In the genomic region with DNA sequence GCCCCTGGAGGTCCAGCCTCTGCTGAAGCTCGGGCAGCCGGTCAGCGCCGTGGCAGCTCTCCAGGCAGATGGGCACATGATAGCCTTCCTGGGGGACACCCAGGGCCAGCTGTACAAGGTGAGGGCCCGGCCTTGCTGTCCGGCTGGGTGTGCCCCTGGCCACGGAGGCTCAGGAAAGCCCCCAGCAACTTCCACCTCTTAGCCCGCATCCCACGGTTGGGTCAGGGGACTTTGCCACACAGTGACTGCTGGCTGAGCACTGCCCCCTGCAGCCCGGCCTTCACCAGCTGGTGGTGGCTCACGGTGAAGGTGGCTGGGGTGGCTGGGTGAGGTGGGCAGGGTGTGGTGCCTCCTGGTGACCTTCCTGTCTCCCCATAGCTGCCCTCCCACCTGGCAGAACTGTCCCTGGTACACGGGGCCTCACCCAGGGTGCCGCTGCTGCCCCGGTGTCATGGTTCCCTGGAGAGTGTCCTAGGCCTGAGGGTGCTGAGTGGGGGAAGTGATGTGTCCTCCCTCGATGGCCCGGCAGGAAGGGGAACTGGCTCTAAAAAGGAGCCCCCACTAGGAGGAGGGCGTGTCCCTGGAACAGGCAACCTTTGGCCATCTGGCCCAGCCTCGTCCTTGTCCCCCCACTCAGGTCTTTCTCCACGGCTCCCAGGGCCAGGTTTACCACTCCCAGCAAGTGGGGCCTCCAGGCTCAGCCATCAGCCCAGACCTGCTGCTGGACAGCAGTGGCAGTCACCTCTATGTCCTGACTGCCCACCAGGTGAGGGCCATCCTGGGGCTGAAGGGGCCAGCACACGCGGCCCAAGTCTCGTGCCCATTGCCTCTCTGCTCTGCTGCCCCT, we compare ENCODE assay signal across 20 cellular contexts. TPM values are rescaled to one million over a fixed set of nuclear protein-coding genes. Genes with fewer than 3 reads are reported as not detected.
DNase-seq lines count a peak whose midpoint lies in the region; TF ChIP-seq lines count a peak whose summit lies in the region.
"Had no signal": no experiment of that assay in that cellular context is flagged by ENCODE, and none has a peak within 500 bp of the region (broad histone marks: within the 10 kb centered on the region; RNA-seq: fewer than 3 reads in every experiment).

No MANE protein-coding gene starts in this region.

- H3K27me3 ChIP-seq in H9 (ENCODE audit: insufficient read depth, low read length), result no peaks in the 10 kb centered on the region
- peaks cover 0 to 91% (median 0%) of the 10 kb centered on the region in 45 donors for H3K27me3 ChIP-seq in dorsolateral prefrontal cortex
- no peaks in the 10 kb centered on the region for H3K27me3 ChIP-seq in sigmoid colon
- H3K27me3 ChIP-seq in MM.1S (replicated peaks; ENCODE audit: insufficient read depth, low read length), result peaks cover 25% of the 10 kb centered on the region
- H3K27me3 ChIP-seq: heart left ventricle had no signal

- H3K4me2 ChIP-seq in H9 (ENCODE audit: insufficient read depth, insufficient read length, low read length) (no peak overlapping the region), MM.1S (ENCODE audit: low read depth, low read length) (no peak overlapping the region)
- H3K4me2 ChIP-seq: KMS-11 had no signal

- H2BK15ac ChIP-seq in H9 (ENCODE audit: low read depth, low read length), result no peak overlapping the region

- no peak overlapping the region for H3K4me3 Mint-ChIP-seq in H9
- H3K4me3 Mint-ChIP-seq: activated naive CD4-positive, alpha-beta T cell treated with anti-CD3 and anti-CD28 coated beads for 36 hours; nephron had no signal

- H2AFZ ChIP-seq in H9 (ENCODE audit: low read length) (no peak overlapping the region), MM.1S (ENCODE audit: low read length) (no peak overlapping the region)

- H2AK5ac ChIP-seq in H9 (ENCODE audit: insufficient read length, low read length), result no peak overlapping the region

- H3K4me1 ChIP-seq in H9 (ENCODE audit: insufficient read depth, low read length) (no peaks in the 10 kb centered on the region), sigmoid colon (peaks cover 0 to 34% (median 16%) of the 10 kb centered on the region in 4 donors), MM.1S (ENCODE audit: low read length) (no peaks in the 10 kb centered on the region)

- no peak overlapping the region for H2BK20ac ChIP-seq in H9 (ENCODE audit: low read depth, low read length, poor library complexity, severe bottlenecking)

- H2BK5ac ChIP-seq in H9 (ENCODE audit: insufficient read length, low read length), result no peak overlapping the region

- intact Hi-C loops in dorsolateral prefrontal cortex (cut with DNase I), result no loop called here
- intact Hi-C loops in sigmoid colon (cut with DNase I), result no loop called here

- H3K36me3 ChIP-seq in sigmoid colon (peaks cover 0 to 38% (median 0%) of the 10 kb centered on the region in 4 donors), MM.1S (replicated peaks; ENCODE audit: insufficient read depth, low read length) (no peaks in the 10 kb centered on the region)
- H3K36me3 ChIP-seq: heart left ventricle had no signal

- no peaks in the 10 kb centered on the region for H3K79me1 ChIP-seq in H9 (ENCODE audit: insufficient read depth, low read depth, low read length, poor library complexity, severe bottlenecking)

- H3K18ac ChIP-seq in H9 (ENCODE audit: insufficient read length, low read depth, low read length), result no peak overlapping the region

- TF ChIP-seq POLR2A in sigmoid colon (IDR thresholded peaks at IDR 0.05), result no peak

- H2BK120ac ChIP-seq in H9 (ENCODE audit: low read depth, low read length, poor library complexity, severe bottlenecking), result no peak overlapping the region

- no peaks in the 10 kb centered on the region for H3K9me2 ChIP-seq in MM.1S (replicated peaks; ENCODE audit: insufficient read depth, low read length)

- no peak overlapping the region for H3T11ph ChIP-seq in H9 (ENCODE audit: low read length)

- H3K23me2 ChIP-seq in H9 (ENCODE audit: insufficient read length, low read depth, low read length, poor library complexity, severe bottlenecking), result no peaks in the 10 kb centered on the region

- no peaks in the 10 kb centered on the region for H3K9me3 ChIP-seq in H9 (ENCODE audit: control insufficient read depth, low read depth, low read length)
- no peaks in the 10 kb centered on the region for H3K9me3 ChIP-seq in sigmoid colon
- no peaks in the 10 kb centered on the region for H3K9me3 ChIP-seq in MM.1S (replicated peaks; ENCODE audit: insufficient read depth, low read length)
- H3K9me3 ChIP-seq: heart left ventricle had no signal

- no peaks in the 10 kb centered on the region for H3K79me2 ChIP-seq in H9 (ENCODE audit: insufficient read depth, low read length)
- no peaks in the 10 kb centered on the region for H3K79me2 ChIP-seq in MM.1S (ENCODE audit: low read length)

- H4K91ac ChIP-seq in H9 (ENCODE audit: insufficient read length, low read depth, low read length), result no peak overlapping the region

- no peak for TF ChIP-seq EP300 in sigmoid colon (IDR thresholded peaks at IDR 0.05)

- H3K27ac Mint-ChIP-seq in H9, result no peak overlapping the region
- H3K27ac Mint-ChIP-seq: activated naive CD4-positive, alpha-beta T cell treated with anti-CD3 and anti-CD28 coated beads for 36 hours; nephron had no signal

- H3K4ac ChIP-seq in H9 (ENCODE audit: low read depth, low read length), result no peak overlapping the region

- H3K27ac ChIP-seq in H9 (ENCODE audit: insufficient read length, low read depth, low read length) (no peak overlapping the region), dorsolateral prefrontal cortex (peak overlapping the region in 55 of 59 donors; percentile 38 to 99 (median 95)), sigmoid colon (peak overlapping the region in 3 of 4 donors; percentile 14 to 86 (median 86)), MM.1S (ENCODE audit: low read length) (no peak overlapping the region)
- H3K27ac ChIP-seq: epithelial cell of prostate, heart left ventricle, KMS-11 had no signal

- TF ChIP-seq CTCF in H9 (conservative IDR thresholded peaks at IDR 0.05) (no peak; the same call in 2 of the 3 replicates), dorsolateral prefrontal cortex (IDR thresholded peaks at IDR 0.05 in 54 of 56, conservative IDR thresholded peaks at IDR 0.05 in 2 of 56; ENCODE audit: low read depth in 1 of 56, partially characterized antibody in 56 of 56) (peak in 16 of 56 donors; percentile 9 to 38 (median 26)), sigmoid colon (IDR thresholded peaks at IDR 0.05) (no peak), MM.1S (IDR thresholded peaks at IDR 0.05; ENCODE audit: low read length) (no peak)

- peaks cover 7% of the 10 kb centered on the region; the same call in 1 of the 2 replicates for H3K27me3 Mint-ChIP-seq in H9 (ENCODE audit: low read depth)

- H4K20me1 ChIP-seq in H9 (ENCODE audit: control insufficient read depth, insufficient read depth, insufficient read length), result no peaks in the 10 kb centered on the region
- no peaks in the 10 kb centered on the region for H4K20me1 ChIP-seq in MM.1S (ENCODE audit: insufficient read depth, low read length)

- no peak overlapping the region for H4K5ac ChIP-seq in H9 (ENCODE audit: insufficient read length, low read depth, low read length)

- DNase-seq in activated CD8-positive, alpha-beta memory T cell treated with anti-CD3 and anti-CD28 coated beads, Interleukin-2, amount 50 U/mL, for 4 hours, result peak; percentile 14
- no peak for DNase-seq in activated CD8-positive, alpha-beta memory T cell treated with anti-CD3 and anti-CD28 coated beads for 24 hours
- DNase-seq in H9 (peak; percentile 28), dorsolateral prefrontal cortex (peak in 5 of 10 donors; percentile 23 to 44 (median 33)), sigmoid colon (no peak), HK-2 (ENCODE audit: unreplicated experiment) (no peak), MM.1S (no peak), NCI-H1930 (lab: John Stamatoyannopoulos, UW) (no peak)
- DNase-seq: activated CD4-positive, alpha-beta T cell treated with anti-CD3 and anti-CD28 coated beads, Interleukin-2, amount 50 U/mL, for 4 hours; activated naive CD4-positive, alpha-beta T cell treated with anti-CD3 and anti-CD28 coated beads for 36 hours; central memory CD4-positive, alpha-beta T cell; NCI-H187; NCI-H524 treated with DMSO at 0.1 percent for 48 hours had no signal

- H2BK12ac ChIP-seq in H9 (ENCODE audit: insufficient read length, low read depth, low read length), result no peak overlapping the region

- peaks cover 26 to 60% of the 10 kb centered on the region in 2 experiments for H3K9me3 Mint-ChIP-seq in H9
- H3K9me3 Mint-ChIP-seq: activated naive CD4-positive, alpha-beta T cell treated with anti-CD3 and anti-CD28 coated beads for 36 hours had no signal

- no peak overlapping the region for H3K14ac ChIP-seq in H9 (ENCODE audit: insufficient read depth, low read length)

- H3K56ac ChIP-seq in H9 (ENCODE audit: insufficient read length, low read depth, low read length), result no peak overlapping the region

- no CpG with 5 or more reads among the region's 22 CpGs for WGBS in H9 (ENCODE audit: extremely low coverage, insufficient read length, low lambda C conversion rate)
- 70 to 78% methylated on average over 22 of the region's 22 CpGs for WGBS in sigmoid colon, 2 donors

- H3F3A ChIP-seq in MM.1S (ENCODE audit: insufficient read depth, low read length), result no peaks in the 10 kb centered on the region

- H3K4me3 ChIP-seq in dorsolateral prefrontal cortex, result peak overlapping the region in 44 of 59 donors; percentile 13 to 80 (median 64)
- no peak overlapping the region for H3K4me3 ChIP-seq in sigmoid colon
- no peak overlapping the region for H3K4me3 ChIP-seq in MM.1S (ENCODE audit: low read length)
- H3K4me3 ChIP-seq: heart left ventricle had no signal

- H3K23ac ChIP-seq in H9 (ENCODE audit: insufficient read length, low read depth, low read length), result no peak overlapping the region

- H3K36me3 Mint-ChIP-seq in H9 (ENCODE audit: insufficient read depth in 1 of 3, low read depth in 3 of 3), result no peaks in the 10 kb centered on the region; a peak in 3 of 7 replicates

- H3K9ac ChIP-seq in H9 (ENCODE audit: extremely low read depth, insufficient read length, low read length) (no peak overlapping the region), MM.1S (ENCODE audit: low read length) (no peak overlapping the region)
- H3K9ac ChIP-seq: KMS-11 had no signal

- H4K8ac ChIP-seq in H9 (replicated peaks; ENCODE audit: insufficient read length, low read depth, low read length), result no peak overlapping the region

- peaks cover 4 to 6% of the 10 kb centered on the region in 2 experiments; a peak in 3 of 4 replicates for H3K4me1 Mint-ChIP-seq in H9

RNA-seq across cellular contexts. Expression of gene PLXNB3, which starts 4.5 kb away (rescaled TPM):
- total RNA-seq in H9 (2021), result 1.8 and 1.9 TPM in 2 replicates
- 100 to 1,000 TPM in 98 of 120 experiments, 10 to 100 TPM in 22; 22.2 to 541 (median 140) TPM for total RNA-seq in dorsolateral prefrontal cortex
- total RNA-seq in sigmoid colon, result 10 to 100 TPM in 3 of 4 donors, 1 to 10 TPM in 1; 9.2 to 50.1 (median 25.7) TPM
- polyA plus RNA-seq in sigmoid colon, result 1 to 10 TPM in 1 of 3 donors, under 1 TPM in 1, not detected in 1; 0.60 to 2.2 TPM
- total RNA-seq: A673 had no signal

RNA-seq across cellular contexts. Expression of gene SRPK3, which starts 12.3 kb away (rescaled TPM):
- total RNA-seq in H9 (2021), result not detected in 2 replicates
- total RNA-seq in dorsolateral prefrontal cortex, result 10 to 100 TPM in 19 of 120 experiments, 1 to 10 TPM in 101; 1.8 to 14.2 (median 6.3) TPM
- 10 to 100 TPM in 1 of 4 donors, 1 to 10 TPM in 3; 2.1 to 13.0 (median 6.9) TPM for total RNA-seq in sigmoid colon
- under 1 TPM in 1 of 3 donors, not detected in 2; 0.31 TPM for polyA plus RNA-seq in sigmoid colon
- total RNA-seq: A673; activated naive CD4-positive, alpha-beta T cell treated with anti-CD3 and anti-CD28 coated beads for 36 hours; left lobe of liver; T-helper 2 cell treated with Interferon-gamma antibody and Interleukin-4, amounts not matched to agents 100 ng/mL and 5 ng/mL, for 36 hours had no signal

RNA-seq across cellular contexts. Expression of gene IDH3G, which starts 25.6 kb away (rescaled TPM):
- 43.2 and 47.1 TPM in 2 replicates for total RNA-seq in H9 (2021)
- 10 to 100 TPM; 35.7 to 90.5 (median 70.9) TPM for total RNA-seq in dorsolateral prefrontal cortex
- 10 to 100 TPM; 54.2 to 89.5 (median 62.7) TPM for total RNA-seq in sigmoid colon
- 10 to 100 TPM; 66.7 to 85.3 (median 76.5) TPM for polyA plus RNA-seq in sigmoid colon

RNA-seq across cellular contexts. Expression of gene SSR4, which starts 25.9 kb away (rescaled TPM):
- total RNA-seq in H9 (2021) (179 and 193 TPM in 2 replicates), dorsolateral prefrontal cortex (100 to 1,000 TPM in 14 of 120 experiments, 10 to 100 TPM in 106; 55.7 to 109 (median 84.8) TPM), sigmoid colon (100 to 1,000 TPM; 143 to 177 (median 156) TPM)
- 100 to 1,000 TPM; 327 to 494 (median 405) TPM for polyA plus RNA-seq in sigmoid colon

RNA-seq across cellular contexts. Expression of gene ABCD1, which starts 43.9 kb away (rescaled TPM):
- total RNA-seq in H9 (2021), result 10.2 and 11.1 TPM in 2 replicates
- total RNA-seq in dorsolateral prefrontal cortex, result 1 to 10 TPM; 2.4 to 8.3 (median 4.5) TPM
- 10 to 100 TPM; 11.0 to 21.3 (median 18.3) TPM for total RNA-seq in sigmoid colon
- polyA plus RNA-seq in sigmoid colon, result 10 to 100 TPM in 1 of 3 donors, 1 to 10 TPM in 2; 1.8 to 12.8 (median 3.2) TPM

Comparison
In these comparisons a context has a peak if more than half of its experiments do, and no peak if none do; other contexts are left out.
1. DNase-seq: peak in activated CD8-positive, alpha-beta memory T cell treated with anti-CD3 and anti-CD28 coated beads, Interleukin-2, amount 50 U/mL, for 4 hours (single experiment) and H9 (single experiment); none in activated CD8-positive, alpha-beta memory T cell treated with anti-CD3 and anti-CD28 coated beads for 24 hours (single experiment), sigmoid colon (single experiment), HK-2 (single experiment), MM.1S (single experiment) and NCI-H1930 (0 of 2).
2. H3K27ac ChIP-seq: peak in dorsolateral prefrontal cortex (55 of 59) and sigmoid colon (3 of 4); none in H9 (single experiment) and MM.1S (single experiment).
3. H3K4me3 ChIP-seq: peak in dorsolateral prefrontal cortex (44 of 59); none in sigmoid colon (0 of 4) and MM.1S (single experiment).